In genomic region chr17:72421128-72422092, GRCh38 we compare ENCODE assay signal across 8 cellular contexts.
DNase-seq lines count a peak whose midpoint lies in the region; ATAC-seq, FAIRE-seq and TF ChIP-seq lines count a peak whose summit lies in the region.

No MANE protein-coding gene starts in this region.

- no peaks in the 10 kb centered on the region for H3K27me3 ChIP-seq in small intestine (ENCODE audit: control insufficient read depth in 2 of 2, insufficient read depth in 2 of 2, low read length in 2 of 2)

- H3K4me1 Mint-ChIP-seq in T-cell = peaks cover 0 to 24% (median 3%) of the 10 kb centered on the region in 3 donors

- peaks cover 0 to 3% of the 10 kb centered on the region in 2 donors for H3K36me3 ChIP-seq in small intestine (ENCODE audit: control insufficient read depth in 2 of 2, insufficient read depth in 2 of 2, low read length in 2 of 2)

- H3K36me3 Mint-ChIP-seq in T-cell = peaks cover 6% of the 10 kb centered on the region

- H3K9me3 ChIP-seq in small intestine (ENCODE audit: control insufficient read depth, low read depth) = peaks cover 2% of the 10 kb centered on the region

- no peak overlapping the region for H3K4me3 ChIP-seq in small intestine (ENCODE audit: low read depth in 1 of 2, low read length in 2 of 2)

- WGBS in small intestine, 3 donors = 25 to 51% (median 32%) methylated on average over 11 of the region's 11 CpGs

- POLR2A ChIA-PET in T-cell (lab: Charles Lee) = no interaction called here

- no peaks in the 10 kb centered on the region for H3K27me3 Mint-ChIP-seq in T-cell

- H3K4me3 Mint-ChIP-seq in T-cell = no peak overlapping the region

- H3K27ac Mint-ChIP-seq in T-cell = no peak overlapping the region

- CTCF ChIA-PET in T-cell (lab: Charles Lee) = no interaction called here

- no peak for TF ChIP-seq CTCF in GM10266 (IDR thresholded peaks at IDR 0.05; ENCODE audit: control insufficient read depth, insufficient read depth, low read depth, missing control alignments)
- no peak for TF ChIP-seq CTCF in GM20000 (IDR thresholded peaks at IDR 0.05; ENCODE audit: extremely low read depth, missing control alignments)

- peaks cover 14 to 20% of the 10 kb centered on the region in 2 donors for H3K4me1 ChIP-seq in small intestine (ENCODE audit: control insufficient read depth in 2 of 2, insufficient read depth in 1 of 2, low read depth in 1 of 2, low read length in 1 of 2)

- peak; percentile 77 for DNase-seq in GM10266 (ENCODE audit: extremely low spot score)
- peak; percentile 75 for DNase-seq in GM20000 (ENCODE audit: low spot score)
- DNase-seq in SKM-1 (lab: John Stamatoyannopoulos, UW; ENCODE audit: unreplicated experiment) = peak; percentile 14
- peak; percentile 38 for DNase-seq in fibroblast of gingiva (ENCODE audit: low read depth)
- peak; percentile 96 for DNase-seq in small intestine
- no peak for DNase-seq in NCI-H510A treated with DMSO at 0.1 percent for 48 hours (lab: John Stamatoyannopoulos, UW)
- no peak for DNase-seq in T-cell

- ATAC-seq in HG03558 (IDR thresholded peaks at IDR 0.05; ENCODE audit: extremely low read depth, unreplicated experiment) = peak; percentile 30
- no peak for ATAC-seq in T-cell (replicated peaks in 1 of 4)

- peak overlapping the region; percentile 76 to 81 for H3K27ac ChIP-seq in small intestine (ENCODE audit: low read depth in 1 of 2, low read length in 1 of 2)

- H3K9me3 Mint-ChIP-seq in T-cell = peaks cover 7 to 11% (median 10%) of the 10 kb centered on the region in 3 donors

- FAIRE-seq in small intestine (lab: Jason Lieb, UNC) = no peak

Comparison
In these comparisons a context has a peak if more than half of its experiments do, and no peak if none do; other contexts are left out.
1. DNase-seq: peak in GM10266 (single experiment), GM20000 (single experiment), SKM-1 (single experiment), fibroblast of gingiva (single experiment) and small intestine (single experiment); none in NCI-H510A treated with DMSO at 0.1 percent for 48 hours (single experiment) and T-cell (0 of 34).